ENCODE assay signal across 9 cellular contexts in genomic region chr2:12824304-12824761, GRCh38.
A peak's percentile ranks its signal among the peaks of the same experiment; 100 is the strongest.
DNase-seq lines count a peak whose midpoint lies in the region; ATAC-seq and TF ChIP-seq lines count a peak whose summit lies in the region.
"Had no signal": no experiment of that assay in that cellular context is flagged by ENCODE, and none has a peak within 500 bp of the region (broad histone marks: within the 10 kb centered on the region; RNA-seq: fewer than 3 reads in every experiment).

No MANE protein-coding gene starts in this region.

- peaks cover 28% of the 10 kb centered on the region for H3K4me1 Mint-ChIP-seq in neural progenitor cell

- no peak overlapping the region for H3K4me3 Mint-ChIP-seq in neural progenitor cell

- H3K79me2 ChIP-seq in neural progenitor cell (ENCODE audit: low read depth): no peaks in the 10 kb centered on the region

- H3K27me3 Mint-ChIP-seq in neural progenitor cell (ENCODE audit: insufficient read depth, low read depth): peaks cover 12% of the 10 kb centered on the region

- H3K4me1 ChIP-seq in NT2/D1 (ENCODE audit: insufficient read depth, insufficient read length) (no peaks in the 10 kb centered on the region), neural progenitor cell (peaks cover 4% of the 10 kb centered on the region)

- H2AFZ ChIP-seq in neural progenitor cell (replicated peaks): peak overlapping the region; percentile 68

- H3K9me3 ChIP-seq in AG04450 (ENCODE audit: control insufficient read depth, insufficient read depth, low read length) (no peaks in the 10 kb centered on the region), NT2/D1 (ENCODE audit: insufficient read depth, low read length) (no peaks in the 10 kb centered on the region), neural progenitor cell (ENCODE audit: low read depth) (no peaks in the 10 kb centered on the region)

- POLR2A ChIA-PET in AG04450 (lab: Yijun Ruan, JAX): no interaction called here

- H3K36me3 ChIP-seq in NT2/D1 (ENCODE audit: insufficient read depth, insufficient read length, low read length) (no peaks in the 10 kb centered on the region), neural progenitor cell (no peaks in the 10 kb centered on the region)

- no peak for TF ChIP-seq CTCF in AG04450 (IDR thresholded peaks at IDR 0.05; ENCODE audit: low read depth, low read length)
- TF ChIP-seq CTCF in fibroblast of pulmonary artery (IDR thresholded peaks at IDR 0.05; ENCODE audit: low read length, missing control alignments): no peak
- TF ChIP-seq CTCF in neural progenitor cell (IDR thresholded peaks at IDR 0.05): no peak

- H3K36me3 Mint-ChIP-seq in neural progenitor cell: no peaks in the 10 kb centered on the region

- CTCF ChIA-PET in AG04450 (lab: Charles Lee): interaction anchor here (2.5 kb wide), 1 partner anchor 107 kb away, joined by 11 read pairs; no protein-coding TSS in a partner anchor

- no peak for DNase-seq in AG04450 (ENCODE audit: low read depth, low spot score)
- DNase-seq in NT2/D1 (ENCODE audit: low read depth, low spot score): peak; percentile 6
- peak; percentile 60 for DNase-seq in fibroblast of pulmonary artery (ENCODE audit: low read depth)
- DNase-seq in neural progenitor cell (ENCODE audit: low spot score): peak; percentile 11
- DNase-seq in T1000 (lab: John Stamatoyannopoulos, UW): no peak
- no peak for DNase-seq in HK-2 (ENCODE audit: unreplicated experiment)
- DNase-seq: NCI-H1417 had no signal

- ATAC-seq in HG03520 (IDR thresholded peaks at IDR 0.05; ENCODE audit: unreplicated experiment) (no peak), GM19397 (IDR thresholded peaks at IDR 0.05; ENCODE audit: unreplicated experiment) (no peak)

- no peaks in the 10 kb centered on the region for H4K20me1 ChIP-seq in neural progenitor cell (ENCODE audit: low read depth)

- H3K27me3 ChIP-seq in AG04450 (ENCODE audit: control insufficient read depth, insufficient read depth, low read length) (no peaks in the 10 kb centered on the region), NT2/D1 (ENCODE audit: insufficient read depth, insufficient read length) (no peaks in the 10 kb centered on the region), neural progenitor cell (no peaks in the 10 kb centered on the region)

- peak overlapping the region; percentile 64 for H3K27ac Mint-ChIP-seq in neural progenitor cell

- H3K9ac ChIP-seq in NT2/D1 (ENCODE audit: insufficient read length, low read depth) (no peak overlapping the region), neural progenitor cell (no peak overlapping the region)

- H3K9me3 Mint-ChIP-seq in neural progenitor cell: no peaks in the 10 kb centered on the region

- H3F3A ChIP-seq in neural progenitor cell (ENCODE audit: low read depth): no peaks in the 10 kb centered on the region

- no peak overlapping the region for H3K4me2 ChIP-seq in neural progenitor cell

- H3K4me3 ChIP-seq in AG04450 (ENCODE audit: low read depth, low read length): no peak overlapping the region
- no peak overlapping the region for H3K4me3 ChIP-seq in NT2/D1 (ENCODE audit: insufficient read length, low read depth)
- H3K4me3 ChIP-seq in fibroblast of pulmonary artery (replicated peaks; ENCODE audit: low read depth, low read length): no peak overlapping the region
- no peak overlapping the region for H3K4me3 ChIP-seq in neural progenitor cell

- H3K27ac ChIP-seq in AG04450 (ENCODE audit: low read depth, low read length) (peak overlapping the region; percentile 24), neural progenitor cell (no peak overlapping the region)

Comparison
In these comparisons a context has a peak if more than half of its experiments do, and no peak if none do; other contexts are left out.
1. DNase-seq: peak in NT2/D1 (single experiment), fibroblast of pulmonary artery (single experiment) and neural progenitor cell (single experiment); none in AG04450 (single experiment), T1000 (single experiment) and HK-2 (single experiment).